In the genomic region with DNA sequence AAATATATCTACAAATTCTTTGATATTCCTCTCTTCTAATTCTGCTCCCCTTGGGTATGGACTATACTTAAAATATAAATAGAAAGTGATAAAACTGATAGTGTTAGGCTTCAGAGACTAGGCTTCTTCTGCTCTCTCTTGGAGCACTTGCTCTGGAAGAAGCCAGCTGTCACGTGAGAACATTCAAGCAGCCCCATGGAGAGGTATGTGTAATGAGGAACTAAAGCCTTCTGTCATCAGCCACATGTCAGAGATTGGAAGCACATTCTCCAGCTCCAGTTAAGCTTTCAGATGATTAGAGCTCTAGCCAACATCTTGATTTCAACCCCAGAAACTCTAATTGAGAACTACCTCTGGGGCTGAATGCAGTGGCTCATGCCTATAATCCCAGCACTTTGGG, we compare ENCODE assay signal across 1 cellular context.
A peak's percentile ranks its signal among the peaks of the same experiment; 100 is the strongest.
TF ChIP-seq lines count a peak whose summit lies in the region.

No MANE protein-coding gene starts in this region.

TF ChIP-seq in K562, 482 proteins besides CTCF, POLR2A, EP300 and RAD21:
- 0 out of 2 replicates have a peak, but pooled peaks have one; percentile 21 for TF ChIP-seq BHLHE40 (IDR thresholded peaks at IDR 0.05; ENCODE audit: low read length)
- TF ChIP-seq, protein P1, sequence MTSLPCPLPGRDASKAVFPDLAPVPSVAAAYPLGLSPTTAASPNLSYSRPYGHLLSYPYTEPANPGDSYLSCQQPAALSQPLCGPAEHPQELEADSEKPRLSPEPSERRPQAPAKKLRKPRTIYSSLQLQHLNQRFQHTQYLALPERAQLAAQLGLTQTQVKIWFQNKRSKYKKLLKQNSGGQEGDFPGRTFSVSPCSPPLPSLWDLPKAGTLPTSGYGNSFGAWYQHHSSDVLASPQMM (CRISPR knock-in tag; IDR thresholded peaks at IDR 0.05): no peak
- peak; percentile 24 for TF ChIP-seq TFE3 (CRISPR knock-in tag; IDR thresholded peaks at IDR 0.05)
